Comparison of ENCODE assay signal across 8 cellular contexts in the genomic region with DNA sequence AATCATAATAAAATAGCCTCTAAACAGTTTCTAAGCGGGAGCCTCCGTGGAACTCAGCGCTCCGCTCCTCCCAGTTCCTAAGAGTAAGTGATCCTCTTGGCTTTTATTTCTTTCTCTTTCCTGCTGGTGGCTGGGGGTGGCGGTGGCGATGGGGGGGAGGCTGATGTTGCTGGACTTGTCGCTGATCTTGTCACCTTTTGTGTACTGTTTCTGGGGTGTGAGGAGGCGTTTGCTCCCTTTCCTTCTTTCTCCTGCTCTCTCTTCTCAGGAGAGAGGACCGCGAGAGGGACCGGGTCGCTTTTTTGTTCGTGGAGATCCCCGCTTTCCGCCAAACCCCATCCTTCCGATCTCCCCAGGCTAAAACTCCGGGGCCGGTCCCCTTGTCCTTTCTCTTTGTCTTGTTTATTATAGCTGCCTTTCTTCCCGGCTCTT. TPM values are rescaled to one million over a fixed set of nuclear protein-coding genes. Genes with fewer than 3 reads are reported as not detected.
A peak's percentile ranks its signal among the peaks of the same experiment; 100 is the strongest.
DNase-seq lines count a peak whose midpoint lies in the region; ATAC-seq and TF ChIP-seq lines count a peak whose summit lies in the region.

No MANE protein-coding gene starts in this region.

- H3K9me2 ChIP-seq in PC-9 (ENCODE audit: insufficient read depth) = no peaks in the 10 kb centered on the region

- TF ChIP-seq CTCF in PC-9 (conservative IDR thresholded peaks at IDR 0.05) = no peak
- TF ChIP-seq CTCF in epithelial cell of esophagus (IDR thresholded peaks at IDR 0.05; ENCODE audit: insufficient read depth, low read depth, low read length, missing control alignments) = no peak
- TF ChIP-seq CTCF in nephron progenitor cell (IDR thresholded peaks at IDR 0.05) = no peak

- H3K27ac ChIP-seq in PC-9 = no peak overlapping the region

- intact Hi-C loops in PC-9 (cut with micrococcal nuclease; ENCODE audit: unreplicated experiment) = no loop called here

- no peaks in the 10 kb centered on the region for H3K79me2 ChIP-seq in PC-9 (ENCODE audit: low read depth)

- no peaks in the 10 kb centered on the region for H3K36me3 ChIP-seq in PC-9 (ENCODE audit: low read depth)

- H3F3A ChIP-seq in PC-9 (ENCODE audit: insufficient read depth, low read depth) = no peaks in the 10 kb centered on the region

- no peak overlapping the region for H3K4me3 ChIP-seq in PC-9
- peak overlapping the region; percentile 31 for H3K4me3 ChIP-seq in epithelial cell of esophagus (ENCODE audit: low read length)

- H3K27me3 ChIP-seq in PC-9 (ENCODE audit: insufficient read depth, low read depth) = no peaks in the 10 kb centered on the region

- BruUV-seq in PC-9 (replicated peaks; lab: Mats Ljungman, UMichigan) = no TSS peak

- H3K4me1 Mint-ChIP-seq in nephron progenitor cell = peaks cover 74% of the 10 kb centered on the region

- H3K4me2 ChIP-seq in PC-9 = peak overlapping the region; percentile 26; the same call in 1 of the 2 replicates

- ATAC-seq in GM19351 (IDR thresholded peaks at IDR 0.05; ENCODE audit: unreplicated experiment) (no peak), HG02884 (IDR thresholded peaks at IDR 0.05; ENCODE audit: unreplicated experiment) (no peak)

- CTCF ChIA-PET in PC-9 (lab: Charles Lee) = no interaction called here

- H3K27ac Mint-ChIP-seq in nephron progenitor cell = peak overlapping the region; percentile 99

- peak overlapping the region; percentile 98 for H3K4me3 Mint-ChIP-seq in nephron progenitor cell

- no peaks in the 10 kb centered on the region for H4K20me1 ChIP-seq in PC-9 (ENCODE audit: insufficient read depth)

- POLR2A ChIA-PET in PC-9 (lab: Charles Lee; ENCODE audit: unreplicated experiment) = no interaction called here

- peak; percentile 69 for DNase-seq in DMS153 (lab: John Stamatoyannopoulos, UW)
- DNase-seq in DMS153 treated with DMSO at 0.1 percent for 48 hours (lab: John Stamatoyannopoulos, UW; ENCODE audit: unreplicated experiment) = no peak
- no peak for DNase-seq in PC-9
- DNase-seq in epithelial cell of esophagus (ENCODE audit: low read depth) = no peak
- DNase-seq in nephron progenitor cell = peak; percentile 41
- DNase-seq in effector CD4-positive, alpha-beta T cell = no peak

- no peaks in the 10 kb centered on the region for H3K4me1 ChIP-seq in PC-9 (replicated peaks; ENCODE audit: insufficient read depth)

- H3K9me3 Mint-ChIP-seq in nephron progenitor cell = no peaks in the 10 kb centered on the region

- no peaks in the 10 kb centered on the region for H3K36me3 Mint-ChIP-seq in nephron progenitor cell (ENCODE audit: low read depth)

- no peaks in the 10 kb centered on the region for H3K9me3 ChIP-seq in PC-9 (ENCODE audit: insufficient read depth, low read depth)

- H2AFZ ChIP-seq in PC-9 = no peak overlapping the region

- peaks cover 29% of the 10 kb centered on the region for H3K27me3 Mint-ChIP-seq in nephron progenitor cell (ENCODE audit: low read depth, poor library complexity)

RNA-seq across cellular contexts. Expression of gene PROX1, which starts 0.9 kb away (rescaled TPM):
- total RNA-seq in PC-9 (2021) = not detected in 2 replicates

Comparison
In these comparisons a context has a peak if more than half of its experiments do, and no peak if none do; other contexts are left out.
1. DNase-seq: peak in DMS153 (single experiment) and nephron progenitor cell (single experiment); none in DMS153 treated with DMSO at 0.1 percent for 48 hours (single experiment), PC-9 (0 of 2), epithelial cell of esophagus (single experiment) and effector CD4-positive, alpha-beta T cell (single experiment).